ENCODE assay signal across 1 cellular context in the genomic region with DNA sequence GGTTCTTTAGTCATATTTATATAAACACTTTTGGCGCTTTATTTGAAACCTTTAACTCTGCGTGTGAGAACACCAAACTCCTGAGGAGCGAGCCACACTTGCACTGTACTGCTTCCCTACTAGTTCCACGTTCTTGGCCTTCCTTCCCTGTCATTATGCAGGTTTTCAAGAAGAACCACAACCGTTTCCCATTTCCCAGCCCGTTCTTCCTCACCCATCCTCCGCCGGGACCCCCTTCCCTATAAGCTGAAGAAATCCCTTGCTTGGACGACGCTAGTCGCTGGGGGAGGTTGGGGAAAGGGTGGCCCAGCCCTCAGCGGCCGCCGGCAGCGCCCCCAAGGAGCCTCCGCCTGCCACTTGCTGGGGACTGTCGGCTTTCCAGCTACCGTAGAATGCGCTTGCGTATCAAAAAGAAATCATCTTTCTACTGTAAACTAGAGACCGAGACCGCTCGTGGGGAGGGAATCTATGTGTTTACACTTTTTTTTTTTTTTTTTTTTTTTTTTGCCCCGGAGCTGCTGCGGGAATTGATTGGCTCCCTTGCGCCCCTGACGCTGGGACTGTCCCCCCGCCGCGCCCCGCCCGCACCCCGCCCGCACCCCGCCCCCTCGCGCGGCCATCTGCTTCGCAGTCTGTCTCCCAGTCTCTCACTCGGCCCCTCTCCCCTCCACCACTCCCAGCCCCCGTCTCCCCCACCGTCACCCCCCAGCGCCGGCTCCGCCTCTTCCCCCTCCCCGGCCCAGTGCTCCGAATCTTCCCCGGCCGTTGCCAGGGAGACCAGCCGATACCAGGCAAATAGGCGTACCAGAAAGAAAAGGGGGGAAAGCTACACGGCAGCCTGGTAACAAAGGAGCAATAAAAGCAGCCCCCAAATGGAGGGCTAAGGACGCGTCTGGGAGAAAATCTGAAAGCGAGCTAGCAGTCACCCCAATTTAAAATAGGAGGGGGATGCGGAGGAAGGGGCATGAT.
TF ChIP-seq lines count a peak whose summit lies in the region.

No MANE protein-coding gene starts in this region.

TF ChIP-seq in GM12878, 131 proteins besides CTCF, POLR2A, EP300 and RAD21 (continued from another document):
- TF ChIP-seq, protein P1, sequence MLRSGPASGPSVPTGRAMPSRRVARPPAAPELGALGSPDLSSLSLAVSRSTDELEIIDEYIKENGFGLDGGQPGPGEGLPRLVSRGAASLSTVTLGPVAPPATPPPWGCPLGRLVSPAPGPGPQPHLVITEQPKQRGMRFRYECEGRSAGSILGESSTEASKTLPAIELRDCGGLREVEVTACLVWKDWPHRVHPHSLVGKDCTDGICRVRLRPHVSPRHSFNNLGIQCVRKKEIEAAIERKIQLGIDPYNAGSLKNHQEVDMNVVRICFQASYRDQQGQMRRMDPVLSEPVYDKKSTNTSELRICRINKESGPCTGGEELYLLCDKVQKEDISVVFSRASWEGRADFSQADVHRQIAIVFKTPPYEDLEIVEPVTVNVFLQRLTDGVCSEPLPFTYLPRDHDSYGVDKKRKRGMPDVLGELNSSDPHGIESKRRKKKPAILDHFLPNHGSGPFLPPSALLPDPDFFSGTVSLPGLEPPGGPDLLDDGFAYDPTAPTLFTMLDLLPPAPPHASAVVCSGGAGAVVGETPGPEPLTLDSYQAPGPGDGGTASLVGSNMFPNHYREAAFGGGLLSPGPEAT (IDR thresholded peaks at IDR 0.05; ENCODE audit: low read depth): no peak
- TF ChIP-seq IKZF1 (conservative IDR thresholded peaks at IDR 0.05): peak; percentile 52; the same call in 1 of the 2 replicates
